In the genomic region with DNA sequence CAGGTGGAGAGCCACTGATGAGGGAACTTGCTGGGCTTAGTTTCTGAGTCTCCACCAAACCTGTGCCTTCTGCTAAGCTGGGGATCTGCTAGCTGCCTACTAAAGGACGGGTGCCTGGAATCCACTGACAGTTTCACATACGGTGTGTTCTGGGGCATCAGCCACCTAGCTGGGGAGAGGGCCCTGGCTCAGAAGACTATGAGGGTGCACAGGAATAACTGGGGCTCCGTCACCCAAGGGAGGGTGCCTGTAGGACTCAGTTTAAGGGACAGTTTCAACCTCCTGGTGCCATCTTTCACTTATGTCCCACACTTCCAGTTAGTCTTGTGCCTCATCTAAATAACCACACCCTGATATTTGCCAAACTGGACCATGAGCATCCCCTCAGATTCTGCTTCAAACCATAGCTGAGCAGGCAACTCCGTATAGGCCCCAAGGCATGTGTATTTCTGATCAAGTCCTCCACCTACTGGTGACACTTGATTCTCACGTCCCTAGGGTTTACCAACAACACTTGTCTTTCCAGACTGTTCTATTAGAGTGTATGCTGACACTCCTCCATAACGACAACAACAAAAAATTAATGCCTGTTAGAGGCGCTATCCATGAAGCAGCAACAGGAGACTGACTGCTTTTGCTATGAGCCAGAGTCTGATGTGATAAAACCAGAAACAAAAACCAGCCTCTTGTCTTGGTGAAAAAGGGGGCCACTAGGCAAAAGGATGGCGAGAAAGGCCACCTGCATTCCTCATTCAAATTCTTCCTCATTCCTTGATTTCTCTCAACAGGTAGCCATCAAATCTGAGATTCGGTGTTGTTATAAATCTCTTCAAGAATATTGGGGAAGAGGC, we compare ENCODE assay signal across 8 cellular contexts. TPM values are rescaled to one million over a fixed set of nuclear protein-coding genes. Genes with fewer than 3 reads are reported as not detected.
A peak's percentile ranks its signal among the peaks of the same experiment; 100 is the strongest.
DNase-seq lines count a peak whose midpoint lies in the region; ATAC-seq and TF ChIP-seq lines count a peak whose summit lies in the region.

No MANE protein-coding gene starts in this region.

- peak; percentile 65 to 79 for ATAC-seq in activated CD4-positive, CD25-positive, alpha-beta regulatory T cell treated with anti-CD3 and anti-CD28 coated beads, Interleukin-2, amount 50 U/mL, for 24 hours
- peak; percentile 63 for ATAC-seq in HG03354 (IDR thresholded peaks at IDR 0.05; ENCODE audit: poor library complexity, severe bottlenecking, unreplicated experiment)
- peak; percentile 87 to 93 for ATAC-seq in activated naive CD4-positive, alpha-beta T cell treated with anti-CD3 and anti-CD28 coated beads, Interleukin-2, amount 50 U/mL, for 72 hours

- H3K27ac Mint-ChIP-seq in activated naive CD4-positive, alpha-beta T cell treated with anti-CD3 and anti-CD28 coated beads, Interleukin-2, amount 50 U/mL, for 72 hours: peak overlapping the region in 1 of 2 donors; percentile 46

- TF ChIP-seq CTCF in left ventricle myocardium inferior (IDR thresholded peaks at IDR 0.05; ENCODE audit: borderline replicate concordance) (peak; percentile 62), retinal pigment epithelial cell (conservative IDR thresholded peaks at IDR 0.05; ENCODE audit: low read depth, low read length) (peak; percentile 73)

- no peaks in the 10 kb centered on the region for H3K36me3 ChIP-seq in left ventricle myocardium inferior

- H3K4me1 ChIP-seq in left ventricle myocardium inferior: no peaks in the 10 kb centered on the region

- no peaks in the 10 kb centered on the region for H3K9me3 Mint-ChIP-seq in activated naive CD4-positive, alpha-beta T cell treated with anti-CD3 and anti-CD28 coated beads, Interleukin-2, amount 50 U/mL, for 72 hours

- peaks cover 4% of the 10 kb centered on the region for H3K9me3 ChIP-seq in left ventricle myocardium inferior (replicated peaks)

- H3K27me3 ChIP-seq in left ventricle myocardium inferior (ENCODE audit: low read depth): no peaks in the 10 kb centered on the region

- no peak overlapping the region for H3K27ac ChIP-seq in left ventricle myocardium inferior (replicated peaks)

- H3K36me3 Mint-ChIP-seq in activated naive CD4-positive, alpha-beta T cell treated with anti-CD3 and anti-CD28 coated beads, Interleukin-2, amount 50 U/mL, for 72 hours: no peaks in the 10 kb centered on the region

- intact Hi-C loops in left ventricle myocardium inferior (cut with micrococcal nuclease): no loop called here

- no peak for DNase-seq in activated CD4-positive, CD25-positive, alpha-beta regulatory T cell treated with anti-CD3 and anti-CD28 coated beads, Interleukin-2, amount 50 U/mL, for 72 hours
- DNase-seq in NOMO-1 treated with DMSO at 0.1 percent for 48 hours (lab: John Stamatoyannopoulos, UW; ENCODE audit: unreplicated experiment) (peak; percentile 58), left ventricle myocardium inferior (no peak), retinal pigment epithelial cell (ENCODE audit: low read depth) (peak; percentile 22)
- peak in 1 of 2 donors; percentile 33 for DNase-seq in activated naive CD4-positive, alpha-beta T cell treated with anti-CD3 and anti-CD28 coated beads, Interleukin-2, amount 50 U/mL, for 72 hours (ENCODE audit: low spot score in 2 of 2)
- DNase-seq in effector CD8-positive, alpha-beta T cell (lab: John Stamatoyannopoulos, UW): no peak

- no peak overlapping the region for H3K4me3 ChIP-seq in left ventricle myocardium inferior
- H3K4me3 ChIP-seq in retinal pigment epithelial cell (ENCODE audit: low read length): no peak overlapping the region

RNA-seq across cellular contexts. Expression of a gene that starts 55.0 kb away (rescaled TPM):
- 10 to 100 TPM; 67.9 to 92.4 TPM for total RNA-seq in activated naive CD4-positive, alpha-beta T cell treated with anti-CD3 and anti-CD28 coated beads, Interleukin-2, amount 50 U/mL, for 72 hours
- 10.7 TPM for total RNA-seq in left ventricle myocardium inferior

Comparison
In these comparisons a context has a peak if more than half of its experiments do, and no peak if none do; other contexts are left out.
1. DNase-seq: peak in NOMO-1 treated with DMSO at 0.1 percent for 48 hours (single experiment) and retinal pigment epithelial cell (single experiment); none in activated CD4-positive, CD25-positive, alpha-beta regulatory T cell treated with anti-CD3 and anti-CD28 coated beads, Interleukin-2, amount 50 U/mL, for 72 hours (single experiment), left ventricle myocardium inferior (single experiment) and effector CD8-positive, alpha-beta T cell (single experiment).
2. Peak in every context shown above with its lines, with median percentiles within 50 percentile points of each other: ATAC-seq.